In the genomic region with DNA sequence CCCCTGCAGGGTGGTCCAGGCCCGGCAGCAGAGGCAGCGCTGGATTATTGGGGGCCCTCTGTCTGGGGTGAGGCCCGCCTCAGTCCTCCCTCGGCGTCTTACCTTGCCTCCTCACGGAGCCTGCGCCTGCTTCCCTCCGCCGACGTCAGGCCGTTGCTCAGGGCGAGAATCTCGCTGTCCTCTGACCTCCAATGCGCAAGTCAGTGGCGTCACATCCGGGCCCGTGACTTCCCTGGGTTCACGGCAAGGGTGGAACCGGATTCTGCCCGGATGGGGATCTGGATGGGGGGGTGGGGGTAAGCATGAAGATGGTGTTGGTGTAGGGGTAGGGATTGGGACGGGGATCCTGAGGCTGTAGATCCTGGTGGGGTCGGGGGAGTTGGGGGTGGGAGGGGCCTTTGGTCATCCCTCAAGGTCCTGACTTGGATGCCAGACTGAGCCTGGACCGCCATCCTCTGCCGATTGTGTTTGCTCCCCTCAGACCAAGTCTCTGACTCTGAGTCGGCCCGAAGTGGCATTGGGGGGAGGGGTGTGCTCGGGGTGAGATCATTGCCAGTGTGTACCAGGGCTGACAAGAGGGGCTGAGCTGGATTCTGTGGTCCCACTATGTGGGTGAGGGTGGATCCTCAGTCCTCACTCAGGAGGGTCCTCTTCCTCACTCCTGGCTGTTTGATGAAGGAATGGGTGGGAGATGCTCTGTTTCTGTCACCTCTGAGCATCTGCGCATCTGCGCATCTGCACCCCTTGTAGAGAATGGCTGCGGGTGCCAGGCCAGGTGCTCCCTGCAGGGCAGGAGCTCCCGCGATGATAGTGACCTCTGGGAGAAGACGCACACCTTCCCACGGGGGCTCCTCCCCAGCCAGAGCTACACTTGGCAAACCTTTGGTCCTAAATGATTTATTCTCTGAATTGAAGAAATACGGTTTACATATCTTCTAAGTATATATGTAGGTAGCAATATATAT, we compare ENCODE assay signal across 3 cellular contexts. TPM values are rescaled to one million over a fixed set of nuclear protein-coding genes. Genes with fewer than 3 reads are reported as not detected.
"Had no signal": no experiment of that assay in that cellular context is flagged by ENCODE, and none has a peak within 500 bp of the region (broad histone marks: within the 10 kb centered on the region; RNA-seq: fewer than 3 reads in every experiment).

A gene with protein sequence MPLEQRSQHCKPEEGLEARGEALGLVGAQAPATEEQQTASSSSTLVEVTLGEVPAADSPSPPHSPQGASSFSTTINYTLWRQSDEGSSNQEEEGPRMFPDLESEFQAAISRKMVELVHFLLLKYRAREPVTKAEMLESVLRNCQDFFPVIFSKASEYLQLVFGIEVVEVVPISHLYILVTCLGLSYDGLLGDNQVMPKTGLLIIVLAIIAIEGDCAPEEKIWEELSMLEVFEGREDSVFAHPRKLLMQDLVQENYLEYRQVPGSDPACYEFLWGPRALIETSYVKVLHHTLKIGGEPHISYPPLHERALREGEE (minus strand): TSS at position 157 of the 965 bp plus-strand sequence. CDS start 2,479 bp downstream, outside the sequence.

RNA-seq across cellular contexts. Expression of the gene that starts here (rescaled TPM):
- total RNA-seq: GM23248, H1 had no signal
- polyA plus RNA-seq: GM23248, IgD-negative memory B cell had no signal
